ENCODE assay signal across 8 cellular contexts in the genomic region with DNA sequence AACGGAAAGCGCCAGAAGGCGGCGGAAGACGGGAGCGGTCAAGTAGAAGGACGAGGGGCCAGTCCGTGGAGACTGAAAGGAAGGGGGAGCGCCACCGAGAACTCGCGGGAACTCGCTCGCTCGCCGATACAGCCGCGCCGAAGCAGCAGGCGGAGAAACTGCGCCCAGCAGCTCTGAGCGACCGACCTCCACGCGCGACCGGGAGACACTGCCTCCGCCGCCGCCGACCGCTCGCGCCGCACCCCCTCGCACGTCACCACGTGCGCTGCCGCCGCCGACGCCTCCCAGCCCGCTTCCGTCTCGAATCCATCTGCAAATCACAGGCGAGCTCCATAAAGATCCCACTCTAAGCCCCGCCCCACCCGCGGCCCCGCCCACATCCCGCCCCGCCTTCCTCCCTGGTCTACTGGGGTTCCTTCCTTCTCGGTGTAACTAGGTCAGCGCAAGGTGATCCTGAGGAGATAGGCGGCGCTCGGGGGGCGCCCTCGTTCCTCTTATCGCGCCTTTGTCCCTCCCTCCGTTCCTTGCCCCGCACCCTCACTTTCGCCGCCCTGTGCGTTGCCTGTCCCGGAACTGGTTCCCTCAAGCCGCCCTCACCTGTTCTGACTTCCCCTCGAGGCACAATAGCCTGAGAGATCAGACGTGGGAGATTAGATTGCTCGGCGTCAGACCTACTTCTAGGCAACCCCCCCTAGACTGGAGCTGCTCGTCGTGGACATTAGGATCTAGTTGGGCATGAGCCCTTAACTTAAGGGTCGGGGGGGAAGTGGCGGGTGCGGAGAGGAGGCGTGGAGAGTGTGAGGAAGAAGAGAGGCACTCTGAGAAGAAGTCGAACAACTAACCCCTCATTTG. TPM values are rescaled to one million over a fixed set of nuclear protein-coding genes. Genes with fewer than 3 reads are reported as not detected.
A peak's percentile ranks its signal among the peaks of the same experiment; 100 is the strongest.
DNase-seq lines count a peak whose midpoint lies in the region; ATAC-seq and TF ChIP-seq lines count a peak whose summit lies in the region.

TSS of gene IVNS1ABP (minus strand) at position 210 of the 852 bp plus-strand sequence. CDS start 7,750 bp downstream, outside the sequence.

- peak within 1 kb of the TSS; percentile 73 for H3K4me2 ChIP-seq in trophoblast cell (ENCODE audit: low read length)

- DNase-seq in NCI-H1417 (lab: John Stamatoyannopoulos, UW): peak; percentile 96 to 98 (median 98)
- DNase-seq in SW 1271 (lab: John Stamatoyannopoulos, UW): peak; percentile 56 to 92
- peak; percentile 90 for DNase-seq in activated naive CD8-positive, alpha-beta T cell treated with anti-CD3 and anti-CD28 coated beads, Interleukin-2, amount 50 U/mL, for 24 hours
- DNase-seq in cardiac muscle cell (ENCODE audit: low read depth in 1 of 2, low spot score in 1 of 2): peak; percentile 89 to 94
- peak; percentile 89 to 95 for DNase-seq in trophoblast cell
- DNase-seq in transverse colon: peak; percentile 96

- H2BK5ac ChIP-seq in trophoblast cell (ENCODE audit: low read depth, low read length, poor library complexity): peak within 1 kb of the TSS; percentile 97

- TF ChIP-seq POLR2A in transverse colon (IDR thresholded peaks at IDR 0.05): peak; percentile 99

- peak within 1 kb of the TSS; percentile 58 for H3K4me3 ChIP-seq in cardiac muscle cell
- H3K4me3 ChIP-seq in trophoblast cell (ENCODE audit: low read depth, low read length): peak within 1 kb of the TSS; percentile 77
- H3K4me3 ChIP-seq in transverse colon: peak within 1 kb of the TSS; percentile 80 to 93 (median 86)

- peak within 1 kb of the TSS; percentile 97 for H2BK12ac ChIP-seq in trophoblast cell (ENCODE audit: low read length)

- no peak within 1 kb of the TSS for H3K23ac ChIP-seq in trophoblast cell (ENCODE audit: low read length)

- H3K4me1 ChIP-seq in cardiac muscle cell (ENCODE audit: low read depth): peaks cover 32% of the 10 kb centered on the region
- H3K4me1 ChIP-seq in trophoblast cell (ENCODE audit: control insufficient read depth in 1 of 2, insufficient read depth in 2 of 2, low read length in 2 of 2): peaks cover 3 to 9% of the 10 kb centered on the region in 2 experiments
- H3K4me1 ChIP-seq in transverse colon: peaks cover 4 to 47% (median 41%) of the 10 kb centered on the region in 4 donors

- peak within 1 kb of the TSS; percentile 100 for H2AK5ac ChIP-seq in trophoblast cell (ENCODE audit: low read length)

- H2BK120ac ChIP-seq in trophoblast cell (ENCODE audit: insufficient read depth, low read length, poor library complexity): peak within 1 kb of the TSS; percentile 89

- H3K4ac ChIP-seq in trophoblast cell (ENCODE audit: low read depth, low read length): peak within 1 kb of the TSS; percentile 100

- peak within 1 kb of the TSS; percentile 98 for H3K27ac Mint-ChIP-seq in activated naive CD8-positive, alpha-beta T cell treated with anti-CD3 and anti-CD28 coated beads, Interleukin-2, amount 50 U/mL, for 24 hours

- peaks cover 6% of the 10 kb centered on the region for H3K9me3 Mint-ChIP-seq in activated naive CD8-positive, alpha-beta T cell treated with anti-CD3 and anti-CD28 coated beads, Interleukin-2, amount 50 U/mL, for 24 hours

- peaks cover 36% of the 10 kb centered on the region for H3K36me3 Mint-ChIP-seq in activated naive CD8-positive, alpha-beta T cell treated with anti-CD3 and anti-CD28 coated beads, Interleukin-2, amount 50 U/mL, for 24 hours (ENCODE audit: low read depth)

- peak within 1 kb of the TSS; percentile 97 for H3K14ac ChIP-seq in trophoblast cell (ENCODE audit: low read length)

- intact Hi-C loops in transverse colon (cut with DNase I; ENCODE audit: low total_unique reads): no loop called here

- H3K4me1 Mint-ChIP-seq in activated naive CD8-positive, alpha-beta T cell treated with anti-CD3 and anti-CD28 coated beads, Interleukin-2, amount 50 U/mL, for 24 hours: peaks cover 49% of the 10 kb centered on the region

- TF ChIP-seq CTCF in GM12874 (IDR thresholded peaks at IDR 0.05; ENCODE audit: insufficient read depth, low read depth, low read length): peak; percentile 66
- TF ChIP-seq CTCF in cardiac muscle cell (IDR thresholded peaks at IDR 0.05; ENCODE audit: low read depth, low read length): peak; percentile 17
- TF ChIP-seq CTCF in transverse colon (IDR thresholded peaks at IDR 0.05): peak in 3 of 5 experiments; percentile 17 to 29 (median 26)

- no peaks in the 10 kb centered on the region for H3K36me3 ChIP-seq in cardiac muscle cell
- H3K36me3 ChIP-seq in trophoblast cell (ENCODE audit: control insufficient read depth in 1 of 2, insufficient read depth in 2 of 2, low read length in 2 of 2): peaks cover 0 to 3% of the 10 kb centered on the region in 2 experiments
- no peaks in the 10 kb centered on the region for H3K36me3 ChIP-seq in transverse colon

- H3K9ac ChIP-seq in trophoblast cell (ENCODE audit: low read length): peak within 1 kb of the TSS; percentile 96

- H3K27me3 Mint-ChIP-seq in activated naive CD8-positive, alpha-beta T cell treated with anti-CD3 and anti-CD28 coated beads, Interleukin-2, amount 50 U/mL, for 24 hours: no peaks in the 10 kb centered on the region

- H3K4me3 Mint-ChIP-seq in activated naive CD8-positive, alpha-beta T cell treated with anti-CD3 and anti-CD28 coated beads, Interleukin-2, amount 50 U/mL, for 24 hours: peak within 1 kb of the TSS; percentile 99

- H4K12ac ChIP-seq in trophoblast cell (ENCODE audit: low read depth, low read length): peak within 1 kb of the TSS; percentile 92

- no peak for TF ChIP-seq EP300 in transverse colon (IDR thresholded peaks at IDR 0.05; ENCODE audit: low read depth)

- H3K27ac ChIP-seq in cardiac muscle cell (peak within 1 kb of the TSS; percentile 77), trophoblast cell (ENCODE audit: low read depth, low read length) (peak within 1 kb of the TSS; percentile 96), transverse colon (peak within 1 kb of the TSS; percentile 94 to 99 (median 98))

- peak within 1 kb of the TSS; percentile 81 for H2AFZ ChIP-seq in trophoblast cell (ENCODE audit: insufficient read depth, low read length, poor library complexity)

- peak; percentile 76 for ATAC-seq in HG02763 (IDR thresholded peaks at IDR 0.05; ENCODE audit: unreplicated experiment)
- ATAC-seq in activated naive CD8-positive, alpha-beta T cell treated with anti-CD3 and anti-CD28 coated beads, Interleukin-2, amount 50 U/mL, for 24 hours: peak; percentile 84

- H3K27me3 ChIP-seq in cardiac muscle cell (no peaks in the 10 kb centered on the region), trophoblast cell (ENCODE audit: insufficient read depth, low read length) (no peaks in the 10 kb centered on the region), transverse colon (no peaks in the 10 kb centered on the region)

- peak within 1 kb of the TSS; percentile 91 for H4K91ac ChIP-seq in trophoblast cell (ENCODE audit: low read depth, low read length)

- WGBS in trophoblast cell (ENCODE audit: extremely low coverage, insufficient coverage, insufficient read length): no CpG with 5 or more reads among the region's 80 CpGs
- WGBS in transverse colon (ENCODE audit: low coverage in 1 of 2), 2 donors: 2 to 5% methylated on average over 16 to 74 of the region's 80 CpGs

- H4K8ac ChIP-seq in trophoblast cell (ENCODE audit: low read depth, low read length): peak within 1 kb of the TSS; percentile 93

- peak within 1 kb of the TSS; percentile 96 for H3K18ac ChIP-seq in trophoblast cell (ENCODE audit: low read length)

- peaks cover 29% of the 10 kb centered on the region for H3K79me1 ChIP-seq in trophoblast cell (ENCODE audit: low read length)

- in situ Hi-C loops in transverse colon (cut with MboI; ENCODE audit: low pct_ligation_motif_present in 1 of 4, low pct_unique_long_range_greater_than_20kb in 1 of 4, low sequenced_read_pairs in 3 of 4): loop anchor here in 1 of 4 donors (10.0 kb wide), 1 partner anchor 162 kb away; the partner anchor contains the start of genes SWT1 and TRMT1L

- H3K79me2 ChIP-seq in trophoblast cell (ENCODE audit: control insufficient read depth, insufficient read depth, low read length, poor library complexity): peaks cover 13% of the 10 kb centered on the region

- H3K9me3 ChIP-seq in cardiac muscle cell (ENCODE audit: low read depth) (no peaks in the 10 kb centered on the region), trophoblast cell (ENCODE audit: insufficient read depth, low read depth, low read length) (peaks cover 2% of the 10 kb centered on the region), transverse colon (no peaks in the 10 kb centered on the region)

RNA-seq across cellular contexts. Expression of gene IVNS1ABP, which starts in this region (rescaled TPM):
- total RNA-seq in cardiac muscle cell (35.2 and 48.8 TPM in 2 replicates), transverse colon (100 to 1,000 TPM in 3 of 4 donors, 10 to 100 TPM in 1; 50.5 to 174 (median 133) TPM)
- 49.6 and 66.8 TPM in 2 replicates for polyA plus RNA-seq in cardiac muscle cell
- polyA plus RNA-seq in trophoblast cell (2013): 195 and 204 TPM in 2 replicates

Comparison
In these comparisons a context has a peak if more than half of its experiments do, and no peak if none do; other contexts are left out.
1. Peak in every context shown above with its lines: DNase-seq, ATAC-seq, H3K4me3 ChIP-seq and H3K27ac ChIP-seq.